Comparison of ENCODE assay signal across 19 cellular contexts in the genomic region with DNA sequence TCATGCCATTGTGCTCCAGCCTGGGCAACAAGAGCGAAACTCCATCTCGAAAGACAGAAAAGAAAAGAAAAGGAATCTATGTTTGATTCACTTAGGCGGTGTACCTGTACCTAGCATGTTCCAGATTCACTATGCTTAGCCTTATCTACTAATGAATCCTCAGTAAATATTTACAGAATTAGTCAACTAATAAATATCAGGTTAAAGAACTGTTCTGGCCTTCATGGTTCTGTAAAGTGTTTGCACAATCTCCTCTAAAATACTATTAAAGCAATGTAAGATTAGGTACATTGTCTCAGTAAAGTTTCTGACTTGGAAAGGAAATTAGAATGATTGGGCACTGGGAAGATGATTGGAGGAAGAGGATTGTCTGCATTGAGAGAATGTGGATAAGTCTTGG.
A peak's percentile ranks its signal among the peaks of the same experiment; 100 is the strongest.
DNase-seq lines count a peak whose midpoint lies in the region; ATAC-seq, FAIRE-seq and TF ChIP-seq lines count a peak whose summit lies in the region.
"Had no signal": no experiment of that assay in that cellular context is flagged by ENCODE, and none has a peak within 500 bp of the region (broad histone marks: within the 10 kb centered on the region; RNA-seq: fewer than 3 reads in every experiment).

No MANE protein-coding gene starts in this region.

- H3K4me2 ChIP-seq in Karpas-422 (ENCODE audit: low read depth, low read length, poor library complexity, severe bottlenecking) (no peak overlapping the region), SU-DHL-6 (ENCODE audit: low read depth, low read length, poor library complexity, severe bottlenecking) (no peak overlapping the region), hepatocyte (no peak overlapping the region)
- H3K4me2 ChIP-seq: BLaER1 had no signal

- FAIRE-seq in pancreas (lab: Jason Lieb, UNC) = no peak
- FAIRE-seq: A204.1, D721Med, G401.6, GM12892, H1 had no signal

- intact Hi-C loops in pancreas (cut with DNase I) (no loop called here), breast epithelium (cut with DNase I; ENCODE audit: low total_unique reads) (no loop called here)

- H4K20me1 ChIP-seq in Karpas-422 (ENCODE audit: insufficient read depth, low read depth, low read length) (no peaks in the 10 kb centered on the region), SU-DHL-6 (ENCODE audit: low read depth, low read length) (no peaks in the 10 kb centered on the region), hepatocyte (ENCODE audit: insufficient read depth, poor library complexity, severe bottlenecking) (no peaks in the 10 kb centered on the region)
- H4K20me1 ChIP-seq: BLaER1 had no signal

- TF ChIP-seq CTCF in C4-2B (conservative IDR thresholded peaks at IDR 0.05) (no peak), SU-DHL-6 (IDR thresholded peaks at IDR 0.05; ENCODE audit: insufficient read depth, low read length, poor library complexity, severe bottlenecking) (no peak), hepatocyte (IDR thresholded peaks at IDR 0.05; ENCODE audit: poor library complexity) (no peak), pancreas (IDR thresholded peaks at IDR 0.05) (no peak), breast epithelium (IDR thresholded peaks at IDR 0.05) (no peak)

- H3K9me2 ChIP-seq in Karpas-422 (replicated peaks; ENCODE audit: insufficient read depth, low read length) (no peaks in the 10 kb centered on the region), SU-DHL-6 (replicated peaks; ENCODE audit: insufficient read depth, low read length) (no peaks in the 10 kb centered on the region), hepatocyte (replicated peaks; ENCODE audit: insufficient read depth) (no peaks in the 10 kb centered on the region)

- H2AFZ ChIP-seq in Karpas-422 (ENCODE audit: low read length) (peak overlapping the region; percentile 13; the same call in 1 of the 2 replicates), SU-DHL-6 (ENCODE audit: low read depth, low read length, severe bottlenecking) (peak overlapping the region; percentile 71), hepatocyte (peak overlapping the region; percentile 31)

- no peaks in the 10 kb centered on the region for H3K79me2 ChIP-seq in Karpas-422 (ENCODE audit: low read length)
- no peaks in the 10 kb centered on the region for H3K79me2 ChIP-seq in SU-DHL-6 (ENCODE audit: insufficient read depth, low read length)
- no peaks in the 10 kb centered on the region for H3K79me2 ChIP-seq in hepatocyte

- H3K36me3 ChIP-seq in Karpas-422 (ENCODE audit: insufficient read depth, low read length) (no peaks in the 10 kb centered on the region), SU-DHL-6 (ENCODE audit: low read length) (no peaks in the 10 kb centered on the region), hepatocyte (replicated peaks; ENCODE audit: insufficient read depth, low read depth) (no peaks in the 10 kb centered on the region), pancreas (no peaks in the 10 kb centered on the region), breast epithelium (no peaks in the 10 kb centered on the region)
- H3K36me3 ChIP-seq: BLaER1 had no signal

- TF ChIP-seq POLR2A in breast epithelium (IDR thresholded peaks at IDR 0.05) = no peak

- H3K9me3 ChIP-seq in Karpas-422 (ENCODE audit: low read length) = peaks cover 7% of the 10 kb centered on the region; the same call in 1 of the 2 replicates
- 0 out of 2 replicates have a peak, but pooled peaks cover 4% of the 10 kb centered on the region for H3K9me3 ChIP-seq in SU-DHL-6 (ENCODE audit: insufficient read depth, low read length)
- no peaks in the 10 kb centered on the region for H3K9me3 ChIP-seq in hepatocyte (ENCODE audit: low read depth)
- H3K9me3 ChIP-seq in pancreas = no peaks in the 10 kb centered on the region
- no peaks in the 10 kb centered on the region for H3K9me3 ChIP-seq in breast epithelium
- H3K9me3 ChIP-seq: BLaER1 had no signal

- H3F3A ChIP-seq in SU-DHL-6 (ENCODE audit: insufficient read depth) = no peaks in the 10 kb centered on the region

- DNase-seq in Karpas-422 (no peak), hepatocyte (ENCODE audit: low spot score) (no peak), pancreas (no peak), breast epithelium (ENCODE audit: low spot score in 2 of 2) (no peak)
- no peak for DNase-seq in activated CD8-positive, alpha-beta memory T cell treated with anti-CD3 and anti-CD28 coated beads, Interleukin-2, amount 50 U/mL, for 4 hours
- DNase-seq: CD4-positive, alpha-beta T cell; DMS 273 treated with DMSO at 0.1 percent for 48 hours; DND-41; H7; HCEC 1CT had no signal

- H3K27ac ChIP-seq in C4-2B (peak overlapping the region; percentile 59), Karpas-422 (ENCODE audit: low read length) (no peak overlapping the region), SU-DHL-6 (ENCODE audit: low read depth, low read length) (no peak overlapping the region), hepatocyte (no peak overlapping the region), pancreas (no peak overlapping the region), breast epithelium (no peak overlapping the region)
- H3K27ac ChIP-seq: BLaER1 had no signal

- H3K27me3 ChIP-seq in Karpas-422 (ENCODE audit: low read length) (no peaks in the 10 kb centered on the region), SU-DHL-6 (ENCODE audit: low read length) (no peaks in the 10 kb centered on the region), hepatocyte (no peaks in the 10 kb centered on the region), pancreas (no peaks in the 10 kb centered on the region), breast epithelium (no peaks in the 10 kb centered on the region)
- H3K27me3 ChIP-seq: BLaER1 had no signal

- H3K9ac ChIP-seq in Karpas-422 (ENCODE audit: low read length) (no peak overlapping the region), SU-DHL-6 (ENCODE audit: low read length) (no peak overlapping the region)
- H3K9ac ChIP-seq: BLaER1 had no signal

- no peak overlapping the region for H3K4me3 ChIP-seq in Karpas-422 (ENCODE audit: low read length)
- no peak overlapping the region for H3K4me3 ChIP-seq in SU-DHL-6 (ENCODE audit: insufficient read depth, low read length, poor library complexity, severe bottlenecking)
- H3K4me3 ChIP-seq in hepatocyte = no peak overlapping the region
- no peak overlapping the region for H3K4me3 ChIP-seq in pancreas
- H3K4me3 ChIP-seq in breast epithelium = no peak overlapping the region
- H3K4me3 ChIP-seq: BLaER1 had no signal

- ATAC-seq in pancreas (no peak), HG03045 (IDR thresholded peaks at IDR 0.05; ENCODE audit: unreplicated experiment) (no peak)

- 77% methylated on average over 3 of the region's 3 CpGs for WGBS in hepatocyte (ENCODE audit: low lambda C conversion rate, missing lambda C conversion rate)
- WGBS in pancreas, 2 donors = 88 to 90% methylated on average over 3 of the region's 3 CpGs

- H3K4me1 ChIP-seq in Karpas-422 (ENCODE audit: low read length) = no peaks in the 10 kb centered on the region
- no peaks in the 10 kb centered on the region for H3K4me1 ChIP-seq in hepatocyte (ENCODE audit: insufficient read depth)
- no peaks in the 10 kb centered on the region for H3K4me1 ChIP-seq in pancreas
- no peaks in the 10 kb centered on the region for H3K4me1 ChIP-seq in breast epithelium
- H3K4me1 ChIP-seq: BLaER1 had no signal

Comparison
In these comparisons a context has a peak if more than half of its experiments do, and no peak if none do; other contexts are left out.
1. H2AFZ ChIP-seq: peak in every context shown above with its lines; median percentile 71 in SU-DHL-6; 31 in hepatocyte; 13 in Karpas-422.